In the genomic region with DNA sequence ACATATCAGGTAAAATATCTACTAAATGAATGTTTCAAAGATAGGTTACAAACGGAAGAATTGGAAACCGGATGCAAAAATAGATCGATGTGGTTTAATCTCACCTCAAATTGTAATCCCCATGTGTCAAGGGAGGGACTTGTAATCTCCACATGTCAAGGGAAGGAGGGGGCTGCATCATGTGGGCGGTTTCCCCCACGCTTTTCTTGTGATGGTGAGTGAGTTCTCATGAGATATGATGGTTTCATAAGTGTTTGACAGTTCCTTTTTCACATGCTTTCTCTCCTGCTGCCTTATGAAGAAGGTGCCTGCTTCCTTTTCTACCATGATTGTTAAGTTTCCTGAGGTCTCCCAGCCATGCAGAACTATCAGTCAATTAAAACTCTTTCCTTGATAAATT, we compare ENCODE assay signal across 22 cellular contexts.
"Had no signal": no experiment of that assay in that cellular context is flagged by ENCODE, and none has a peak within 500 bp of the region (broad histone marks: within the 10 kb centered on the region; RNA-seq: fewer than 3 reads in every experiment).

No MANE protein-coding gene starts in this region.

- H3K4me3 ChIP-seq: esophagus squamous epithelium, left lung, lower lobe of right lung, neural progenitor cell, stomach, thyroid gland, upper lobe of left lung, vagina had no signal

- DNase-seq: activated CD4-positive, alpha-beta T cell treated with anti-CD3 and anti-CD28 coated beads for 4 hours; activated CD4-positive, alpha-beta T cell treated with anti-CD3 and anti-CD28 coated beads, Interleukin-2, amount 50 U/mL, for 4 hours; activated naive CD4-positive, alpha-beta T cell; activated T-cell treated with anti-CD3 and anti-CD28 coated beads for 4 hours; activated T-cell treated with anti-CD3 and anti-CD28 coated beads, Interleukin-2, amount 50 U/mL, for 72 hours; anterior cingulate cortex; dermis blood vessel endothelial cell; effector CD8-positive, alpha-beta T cell; esophagus squamous epithelium; left lung; lower lobe of right lung; mesenchymal stem cell; naive thymus-derived CD8-positive, alpha-beta T cell; right cardiac atrium; stimulated activated CD4-positive, alpha-beta T cell treated with anti-CD3 and anti-CD28 coated beads, Interleukin-15, amount 100 ng/mL, for 24 hours; stimulated activated CD4-positive, alpha-beta T cell treated with anti-CD3 and anti-CD28 coated beads, Interleukin-2, amount 100 ng/mL, for 24 hours; stimulated activated naive B cell treated with anti-CD40 and anti-IgM and Interleukin-4, amounts not matched to agents 10 μg/mL and 1 μg/mL and 100 μg/mL, for 72 hours; stomach; thyroid gland; upper lobe of left lung had no signal
